9 cellular contexts compared by ENCODE assay signal in genomic region chr1:55039342-55040082, GRCh38. TPM values are rescaled to one million over a fixed set of nuclear protein-coding genes. Genes with fewer than 3 reads are reported as not detected.
DNase-seq lines count a peak whose midpoint lies in the region; ATAC-seq and TF ChIP-seq lines count a peak whose summit lies in the region.
"Had no signal": no experiment of that assay in that cellular context is flagged by ENCODE, and none has a peak within 500 bp of the region (broad histone marks: within the 10 kb centered on the region; RNA-seq: fewer than 3 reads in every experiment).

TSS of gene PCSK9 (plus strand) at chr1:55039548. CDS start at chr1:55039838, 290 bp downstream.

- H3K27me3 ChIP-seq in NT2/D1 (ENCODE audit: insufficient read depth, insufficient read length): peaks cover 6% of the 10 kb centered on the region

- DNase-seq in EL (peak; percentile 40), NT2/D1 (ENCODE audit: low read depth, low spot score) (no peak), fibroblast of the aortic adventitia (ENCODE audit: low read depth) (peak; percentile 22), omental fat pad (ENCODE audit: low spot score) (no peak), occipital lobe (lab: John Stamatoyannopoulos, UW) (no peak), SW 1271 (lab: John Stamatoyannopoulos, UW) (no peak), NCI-H1436 treated with DMSO at 0.1 percent for 48 hours (lab: John Stamatoyannopoulos, UW) (no peak)
- DNase-seq: activated T-cell treated with anti-CD3 and anti-CD28 coated beads, Interleukin-2, amount 50 U/mL, for 72 hours had no signal

- peak; percentile 35 for ATAC-seq in omental fat pad (ENCODE audit: low FRiP score)
- ATAC-seq in HG02642 (IDR thresholded peaks at IDR 0.05; ENCODE audit: poor library complexity, unreplicated experiment): no peak

- peaks cover 2% of the 10 kb centered on the region for H3K36me3 ChIP-seq in NT2/D1 (ENCODE audit: insufficient read depth, insufficient read length, low read length)

- H3K9me3 ChIP-seq in NT2/D1 (ENCODE audit: insufficient read depth, low read length): no peaks in the 10 kb centered on the region

- H3K4me3 ChIP-seq in NT2/D1 (ENCODE audit: insufficient read length, low read depth) (peak within 1 kb of the TSS; percentile 66), fibroblast of the aortic adventitia (ENCODE audit: low read depth, low read length) (peak within 1 kb of the TSS; percentile 52)

- peaks cover 18% of the 10 kb centered on the region for H3K4me1 ChIP-seq in NT2/D1 (ENCODE audit: insufficient read depth, insufficient read length)

- TF ChIP-seq CTCF in fibroblast of the aortic adventitia (IDR thresholded peaks at IDR 0.05; ENCODE audit: insufficient read depth, low read length) (no peak), omental fat pad (IDR thresholded peaks at IDR 0.05) (no peak)

- peak within 1 kb of the TSS; percentile 89 for H3K9ac ChIP-seq in NT2/D1 (ENCODE audit: insufficient read length, low read depth)

RNA-seq across cellular contexts. Expression of gene PCSK9, which starts in this region (rescaled TPM):
- total RNA-seq in fibroblast of the aortic adventitia (ENCODE audit: low replicate concordance) (1.1 and 2.5 TPM in 2 replicates), omental fat pad (under 1 TPM; 0.56 to 0.95 (median 0.80) TPM), occipital lobe (4.1 TPM)
- total RNA-seq: activated T-cell treated with anti-CD3 and anti-CD28 coated beads, Interleukin-2, amount 50 U/mL, for 72 hours had no signal

Comparison
In these comparisons a context has a peak if more than half of its experiments do, and no peak if none do; other contexts are left out.
1. Peak in ATAC-seq in omental fat pad; RNA of the gene not detected or under 1 TPM.
2. DNase-seq: peak in EL (single experiment) and fibroblast of the aortic adventitia (single experiment); none in NT2/D1 (single experiment), omental fat pad (single experiment), occipital lobe (single experiment), SW 1271 (0 of 2) and NCI-H1436 treated with DMSO at 0.1 percent for 48 hours (single experiment).